Comparison of ENCODE assay signal across 8 cellular contexts in genomic region chr1:179867493-179868330, GRCh38. TPM values are rescaled to one million over a fixed set of nuclear protein-coding genes. Genes with fewer than 3 reads are reported as not detected.
DNase-seq lines count a peak whose midpoint lies in the region; ATAC-seq, FAIRE-seq and TF ChIP-seq lines count a peak whose summit lies in the region.

No MANE protein-coding gene starts in this region.

- H2AFZ ChIP-seq in trophoblast cell (ENCODE audit: insufficient read depth, low read length, poor library complexity), result no peak overlapping the region

- no peak overlapping the region for H3K4ac ChIP-seq in trophoblast cell (ENCODE audit: low read depth, low read length)

- no peaks in the 10 kb centered on the region for H3K27me3 ChIP-seq in trophoblast cell (ENCODE audit: insufficient read depth, low read length)

- FAIRE-seq in GM12892 (lab: Jason Lieb, UNC), result no peak

- no peak overlapping the region for H2BK120ac ChIP-seq in trophoblast cell (ENCODE audit: insufficient read depth, low read length, poor library complexity)

- no peak overlapping the region for H3K18ac ChIP-seq in trophoblast cell (ENCODE audit: low read length)

- H3K79me1 ChIP-seq in trophoblast cell (ENCODE audit: low read length), result no peaks in the 10 kb centered on the region

- peaks cover 13 to 20% of the 10 kb centered on the region in 2 experiments for H3K36me3 ChIP-seq in trophoblast cell (ENCODE audit: control insufficient read depth in 1 of 2, insufficient read depth in 2 of 2, low read length in 2 of 2)

- H3K9ac ChIP-seq in trophoblast cell (ENCODE audit: low read length), result no peak overlapping the region

- H4K91ac ChIP-seq in trophoblast cell (ENCODE audit: low read depth, low read length), result no peak overlapping the region

- no peak overlapping the region for H3K14ac ChIP-seq in trophoblast cell (ENCODE audit: low read length)

- H3K4me2 ChIP-seq in trophoblast cell (ENCODE audit: low read length), result no peak overlapping the region

- H3K79me2 ChIP-seq in trophoblast cell (ENCODE audit: control insufficient read depth, insufficient read depth, low read length, poor library complexity), result no peaks in the 10 kb centered on the region

- no peak overlapping the region for H2AK5ac ChIP-seq in trophoblast cell (ENCODE audit: low read length)

- ATAC-seq in HG02973 (IDR thresholded peaks at IDR 0.05; ENCODE audit: unreplicated experiment), result peak; percentile 73

- H3K4me3 ChIP-seq in fibroblast of pulmonary artery (replicated peaks; ENCODE audit: low read depth, low read length), result no peak overlapping the region
- no peak overlapping the region for H3K4me3 ChIP-seq in trophoblast cell (ENCODE audit: low read depth, low read length)

- WGBS in trophoblast cell (ENCODE audit: extremely low coverage, insufficient coverage, insufficient read length), result no CpG with 5 or more reads among the region's 1 CpG

- H2BK12ac ChIP-seq in trophoblast cell (ENCODE audit: low read length), result no peak overlapping the region

- no peak overlapping the region for H3K23ac ChIP-seq in trophoblast cell (ENCODE audit: low read length)

- H3K9me3 ChIP-seq in trophoblast cell (ENCODE audit: insufficient read depth, low read depth, low read length), result no peaks in the 10 kb centered on the region

- H2BK5ac ChIP-seq in trophoblast cell (ENCODE audit: low read depth, low read length, poor library complexity), result no peak overlapping the region

- TF ChIP-seq CTCF in fibroblast of pulmonary artery (IDR thresholded peaks at IDR 0.05; ENCODE audit: low read length, missing control alignments), result peak; percentile 66

- peak; percentile 68 for DNase-seq in SIG-M5 treated with dmso at 0.1 percent for 504 hours (lab: John Stamatoyannopoulos, UW; ENCODE audit: unreplicated experiment)
- DNase-seq in SIG-M5 (lab: John Stamatoyannopoulos, UW), result no peak
- peak; percentile 64 for DNase-seq in NCI-H69 (lab: John Stamatoyannopoulos, UW)
- DNase-seq in activated T-cell treated with anti-CD3 and anti-CD28 coated beads for 1 hour (ENCODE audit: low read depth), result peak; percentile 42
- peak; percentile 53 for DNase-seq in fibroblast of pulmonary artery (ENCODE audit: low read depth)
- DNase-seq in trophoblast cell, result peak; percentile 78 to 85
- DNase-seq in GM12892 (ENCODE audit: insufficient read length), result no peak

- no peak overlapping the region for H4K12ac ChIP-seq in trophoblast cell (ENCODE audit: low read depth, low read length)

- no peaks in the 10 kb centered on the region for H3K4me1 ChIP-seq in trophoblast cell (ENCODE audit: control insufficient read depth in 1 of 2, insufficient read depth in 2 of 2, low read length in 2 of 2)

- no peak overlapping the region for H3K27ac ChIP-seq in trophoblast cell (ENCODE audit: low read depth, low read length)

- no peak overlapping the region for H4K8ac ChIP-seq in trophoblast cell (ENCODE audit: low read depth, low read length)

- no peak for TF ChIP-seq POLR2A in GM12892 (IDR thresholded peaks at IDR 0.05; ENCODE audit: low read depth, low read length)

RNA-seq across cellular contexts. Expression of gene TOR1AIP2, which starts 9.9 kb away (rescaled TPM):
- 74.2 and 76.8 TPM in 2 replicates for polyA plus RNA-seq in trophoblast cell (2013)
- polyA plus RNA-seq in GM12892 (2012; ENCODE audit: missing spikeins), result 22.7 TPM

RNA-seq across cellular contexts. Expression of gene TOR1AIP1, which starts 14.4 kb away (rescaled TPM):
- polyA plus RNA-seq in trophoblast cell (2013), result 24.4 and 27.7 TPM in 2 replicates
- 23.7 TPM for polyA plus RNA-seq in GM12892 (2012; ENCODE audit: missing spikeins)

Comparison
In these comparisons a context has a peak if more than half of its experiments do, and no peak if none do; other contexts are left out.
1. DNase-seq: peak in SIG-M5 treated with dmso at 0.1 percent for 504 hours (single experiment), NCI-H69 (single experiment), activated T-cell treated with anti-CD3 and anti-CD28 coated beads for 1 hour (single experiment), fibroblast of pulmonary artery (single experiment) and trophoblast cell (2 of 2); none in SIG-M5 (single experiment) and GM12892 (single experiment).